Comparison of ENCODE assay signal across 1 cellular context in genomic region chr5:167964529-167964928, GRCh38.
TF ChIP-seq lines count a peak whose summit lies in the region.

No MANE protein-coding gene starts in this region.

TF ChIP-seq in HCT116, 20 proteins besides CTCF, POLR2A, EP300 and RAD21 (continued from another document):
- TF ChIP-seq ZBTB33 (IDR thresholded peaks at IDR 0.05; ENCODE audit: extremely low read depth, insufficient replicate concordance, low read length) (no peak), JUND (IDR thresholded peaks at IDR 0.05) (no peak), ZNF274 (IDR thresholded peaks at IDR 0.05; ENCODE audit: low read depth, low read length) (no peak), EZH2 (IDR thresholded peaks at IDR 0.05) (no peak)
